ENCODE assay signal across 1 cellular context in the genomic region with DNA sequence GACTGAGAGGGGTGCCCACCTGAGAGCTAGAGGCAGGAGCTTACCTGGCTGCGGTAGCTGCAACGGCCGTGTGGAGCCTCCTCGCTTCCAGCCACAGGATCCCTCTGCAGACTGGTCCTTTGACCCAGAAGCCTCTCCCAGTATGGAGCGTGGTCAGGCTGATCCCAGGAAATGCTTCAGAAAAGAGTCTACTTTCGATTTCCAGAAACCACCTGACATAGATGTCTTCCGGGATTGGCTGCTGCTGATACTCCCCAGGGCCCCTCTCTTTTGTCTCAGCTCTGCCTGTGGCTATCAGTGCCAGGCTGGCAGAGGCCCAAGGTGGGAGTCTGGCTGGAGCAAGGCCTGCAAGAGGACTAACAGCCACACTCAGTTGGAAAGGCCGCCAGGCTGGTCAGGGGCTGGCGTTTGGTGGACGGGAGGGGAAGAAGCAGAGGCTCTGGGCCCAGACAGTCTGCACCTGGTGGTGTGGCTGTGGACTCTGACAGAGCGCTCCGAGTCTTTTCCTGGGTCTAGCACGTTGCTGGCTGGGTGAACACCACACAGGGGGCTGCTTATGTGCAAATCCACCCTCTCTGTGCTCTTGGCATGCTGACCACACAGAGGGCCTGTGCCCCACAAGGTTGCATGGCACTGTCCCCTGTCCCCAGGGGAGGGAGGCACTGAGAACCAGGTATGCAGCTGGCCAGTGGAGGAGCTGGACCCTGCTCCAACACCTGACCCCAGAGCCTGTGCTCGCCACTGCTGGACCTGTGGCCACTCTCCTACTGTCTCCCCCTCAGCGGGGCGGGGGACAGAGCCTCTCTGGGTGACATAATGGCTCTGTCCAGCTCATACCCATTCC.
TF ChIP-seq lines count a peak whose summit lies in the region.

A gene with protein sequence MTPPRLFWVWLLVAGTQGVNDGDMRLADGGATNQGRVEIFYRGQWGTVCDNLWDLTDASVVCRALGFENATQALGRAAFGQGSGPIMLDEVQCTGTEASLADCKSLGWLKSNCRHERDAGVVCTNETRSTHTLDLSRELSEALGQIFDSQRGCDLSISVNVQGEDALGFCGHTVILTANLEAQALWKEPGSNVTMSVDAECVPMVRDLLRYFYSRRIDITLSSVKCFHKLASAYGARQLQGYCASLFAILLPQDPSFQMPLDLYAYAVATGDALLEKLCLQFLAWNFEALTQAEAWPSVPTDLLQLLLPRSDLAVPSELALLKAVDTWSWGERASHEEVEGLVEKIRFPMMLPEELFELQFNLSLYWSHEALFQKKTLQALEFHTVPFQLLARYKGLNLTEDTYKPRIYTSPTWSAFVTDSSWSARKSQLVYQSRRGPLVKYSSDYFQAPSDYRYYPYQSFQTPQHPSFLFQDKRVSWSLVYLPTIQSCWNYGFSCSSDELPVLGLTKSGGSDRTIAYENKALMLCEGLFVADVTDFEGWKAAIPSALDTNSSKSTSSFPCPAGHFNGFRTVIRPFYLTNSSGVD (minus strand): TSS at position 144 of the 844 bp plus-strand sequence. CDS start 2,732 bp downstream, outside the sequence.

TF ChIP-seq in HepG2, 621 proteins besides CTCF, POLR2A, EP300 and RAD21 (continued from another document and continues in another):
- TF ChIP-seq, protein P1, sequence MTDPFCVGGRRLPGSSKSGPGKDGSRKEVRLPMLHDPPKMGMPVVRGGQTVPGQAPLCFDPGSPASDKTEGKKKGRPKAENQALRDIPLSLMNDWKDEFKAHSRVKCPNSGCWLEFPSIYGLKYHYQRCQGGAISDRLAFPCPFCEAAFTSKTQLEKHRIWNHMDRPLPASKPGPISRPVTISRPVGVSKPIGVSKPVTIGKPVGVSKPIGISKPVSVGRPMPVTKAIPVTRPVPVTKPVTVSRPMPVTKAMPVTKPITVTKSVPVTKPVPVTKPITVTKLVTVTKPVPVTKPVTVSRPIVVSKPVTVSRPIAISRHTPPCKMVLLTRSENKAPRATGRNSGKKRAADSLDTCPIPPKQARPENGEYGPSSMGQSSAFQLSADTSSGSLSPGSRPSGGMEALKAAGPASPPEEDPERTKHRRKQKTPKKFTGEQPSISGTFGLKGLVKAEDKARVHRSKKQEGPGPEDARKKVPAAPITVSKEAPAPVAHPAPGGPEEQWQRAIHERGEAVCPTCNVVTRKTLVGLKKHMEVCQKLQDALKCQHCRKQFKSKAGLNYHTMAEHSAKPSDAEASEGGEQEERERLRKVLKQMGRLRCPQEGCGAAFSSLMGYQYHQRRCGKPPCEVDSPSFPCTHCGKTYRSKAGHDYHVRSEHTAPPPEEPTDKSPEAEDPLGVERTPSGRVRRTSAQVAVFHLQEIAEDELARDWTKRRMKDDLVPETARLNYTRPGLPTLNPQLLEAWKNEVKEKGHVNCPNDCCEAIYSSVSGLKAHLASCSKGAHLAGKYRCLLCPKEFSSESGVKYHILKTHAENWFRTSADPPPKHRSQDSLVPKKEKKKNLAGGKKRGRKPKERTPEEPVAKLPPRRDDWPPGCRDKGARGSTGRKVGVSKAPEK (CRISPR knock-in tag; IDR thresholded peaks at IDR 0.05; ENCODE audit: borderline replicate concordance), result no peak
- TF ChIP-seq, protein P2, sequence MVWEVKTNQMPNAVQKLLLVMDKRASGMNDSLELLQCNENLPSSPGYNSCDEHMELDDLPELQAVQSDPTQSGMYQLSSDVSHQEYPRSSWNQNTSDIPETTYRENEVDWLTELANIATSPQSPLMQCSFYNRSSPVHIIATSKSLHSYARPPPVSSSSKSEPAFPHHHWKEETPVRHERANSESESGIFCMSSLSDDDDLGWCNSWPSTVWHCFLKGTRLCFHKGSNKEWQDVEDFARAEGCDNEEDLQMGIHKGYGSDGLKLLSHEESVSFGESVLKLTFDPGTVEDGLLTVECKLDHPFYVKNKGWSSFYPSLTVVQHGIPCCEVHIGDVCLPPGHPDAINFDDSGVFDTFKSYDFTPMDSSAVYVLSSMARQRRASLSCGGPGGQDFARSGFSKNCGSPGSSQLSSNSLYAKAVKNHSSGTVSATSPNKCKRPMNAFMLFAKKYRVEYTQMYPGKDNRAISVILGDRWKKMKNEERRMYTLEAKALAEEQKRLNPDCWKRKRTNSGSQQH (CRISPR knock-in tag; IDR thresholded peaks at IDR 0.05; ENCODE audit: low read depth), result peak; percentile 75; the same call in 1 of the 2 replicates
- TF ChIP-seq RCOR2 (CRISPR knock-in tag; IDR thresholded peaks at IDR 0.05) (no peak), GATAD1 (CRISPR knock-in tag; IDR thresholded peaks at IDR 0.05) (0 out of 2 replicates have a peak, but pooled peaks have one; percentile 61), NPAS2 (CRISPR knock-in tag; IDR thresholded peaks at IDR 0.05; ENCODE audit: borderline replicate concordance) (0 out of 2 replicates have a peak, but pooled peaks have one; percentile 19), ARNT2 (CRISPR knock-in tag; IDR thresholded peaks at IDR 0.05; ENCODE audit: low read depth) (peak; percentile 92), FOXM1 (CRISPR knock-in tag; IDR thresholded peaks at IDR 0.05) (no peak), ZZZ3 (CRISPR knock-in tag; IDR thresholded peaks at IDR 0.05; ENCODE audit: borderline replicate concordance) (peak; percentile 30; the same call in 1 of the 2 replicates), ZNF207 (IDR thresholded peaks at IDR 0.05; ENCODE audit: borderline replicate concordance) (no peak), SMC3 (IDR thresholded peaks at IDR 0.05; ENCODE audit: low read length) (no peak), NFE2L2 (IDR thresholded peaks at IDR 0.05; ENCODE audit: low read length) (no peak), ZSCAN25 (CRISPR knock-in tag; IDR thresholded peaks at IDR 0.05) (no peak), ZSCAN12 (CRISPR knock-in tag; IDR thresholded peaks at IDR 0.05) (no peak), RBM39 (IDR thresholded peaks at IDR 0.05; ENCODE audit: low read depth, low read length, poor library complexity, severe bottlenecking) (no peak), ATRX (CRISPR knock-in tag; IDR thresholded peaks at IDR 0.05; ENCODE audit: borderline replicate concordance) (peak; percentile 30; the same call in 1 of the 2 replicates), ZNF546 (CRISPR knock-in tag; conservative IDR thresholded peaks at IDR 0.05) (no peak; the same call in 1 of the 2 replicates), ADNP (CRISPR knock-in tag; IDR thresholded peaks at IDR 0.05) (no peak), TBX3 (IDR thresholded peaks at IDR 0.05; ENCODE audit: borderline replicate concordance) (no peak), ZKSCAN1 (IDR thresholded peaks at IDR 0.05; ENCODE audit: low read length) (no peak), POGZ (CRISPR knock-in tag; IDR thresholded peaks at IDR 0.05) (peak; percentile 13; the same call in 1 of the 2 replicates), ZNF709 (CRISPR knock-in tag; IDR thresholded peaks at IDR 0.05) (peak; percentile 78; the same call in 1 of the 2 replicates), ZNF430 (CRISPR knock-in tag; IDR thresholded peaks at IDR 0.05) (peak; percentile 89), DNMT1 (CRISPR knock-in tag; IDR thresholded peaks at IDR 0.05) (no peak), RORA (CRISPR knock-in tag; IDR thresholded peaks at IDR 0.05) (no peak)
- TF ChIP-seq, protein P3, sequence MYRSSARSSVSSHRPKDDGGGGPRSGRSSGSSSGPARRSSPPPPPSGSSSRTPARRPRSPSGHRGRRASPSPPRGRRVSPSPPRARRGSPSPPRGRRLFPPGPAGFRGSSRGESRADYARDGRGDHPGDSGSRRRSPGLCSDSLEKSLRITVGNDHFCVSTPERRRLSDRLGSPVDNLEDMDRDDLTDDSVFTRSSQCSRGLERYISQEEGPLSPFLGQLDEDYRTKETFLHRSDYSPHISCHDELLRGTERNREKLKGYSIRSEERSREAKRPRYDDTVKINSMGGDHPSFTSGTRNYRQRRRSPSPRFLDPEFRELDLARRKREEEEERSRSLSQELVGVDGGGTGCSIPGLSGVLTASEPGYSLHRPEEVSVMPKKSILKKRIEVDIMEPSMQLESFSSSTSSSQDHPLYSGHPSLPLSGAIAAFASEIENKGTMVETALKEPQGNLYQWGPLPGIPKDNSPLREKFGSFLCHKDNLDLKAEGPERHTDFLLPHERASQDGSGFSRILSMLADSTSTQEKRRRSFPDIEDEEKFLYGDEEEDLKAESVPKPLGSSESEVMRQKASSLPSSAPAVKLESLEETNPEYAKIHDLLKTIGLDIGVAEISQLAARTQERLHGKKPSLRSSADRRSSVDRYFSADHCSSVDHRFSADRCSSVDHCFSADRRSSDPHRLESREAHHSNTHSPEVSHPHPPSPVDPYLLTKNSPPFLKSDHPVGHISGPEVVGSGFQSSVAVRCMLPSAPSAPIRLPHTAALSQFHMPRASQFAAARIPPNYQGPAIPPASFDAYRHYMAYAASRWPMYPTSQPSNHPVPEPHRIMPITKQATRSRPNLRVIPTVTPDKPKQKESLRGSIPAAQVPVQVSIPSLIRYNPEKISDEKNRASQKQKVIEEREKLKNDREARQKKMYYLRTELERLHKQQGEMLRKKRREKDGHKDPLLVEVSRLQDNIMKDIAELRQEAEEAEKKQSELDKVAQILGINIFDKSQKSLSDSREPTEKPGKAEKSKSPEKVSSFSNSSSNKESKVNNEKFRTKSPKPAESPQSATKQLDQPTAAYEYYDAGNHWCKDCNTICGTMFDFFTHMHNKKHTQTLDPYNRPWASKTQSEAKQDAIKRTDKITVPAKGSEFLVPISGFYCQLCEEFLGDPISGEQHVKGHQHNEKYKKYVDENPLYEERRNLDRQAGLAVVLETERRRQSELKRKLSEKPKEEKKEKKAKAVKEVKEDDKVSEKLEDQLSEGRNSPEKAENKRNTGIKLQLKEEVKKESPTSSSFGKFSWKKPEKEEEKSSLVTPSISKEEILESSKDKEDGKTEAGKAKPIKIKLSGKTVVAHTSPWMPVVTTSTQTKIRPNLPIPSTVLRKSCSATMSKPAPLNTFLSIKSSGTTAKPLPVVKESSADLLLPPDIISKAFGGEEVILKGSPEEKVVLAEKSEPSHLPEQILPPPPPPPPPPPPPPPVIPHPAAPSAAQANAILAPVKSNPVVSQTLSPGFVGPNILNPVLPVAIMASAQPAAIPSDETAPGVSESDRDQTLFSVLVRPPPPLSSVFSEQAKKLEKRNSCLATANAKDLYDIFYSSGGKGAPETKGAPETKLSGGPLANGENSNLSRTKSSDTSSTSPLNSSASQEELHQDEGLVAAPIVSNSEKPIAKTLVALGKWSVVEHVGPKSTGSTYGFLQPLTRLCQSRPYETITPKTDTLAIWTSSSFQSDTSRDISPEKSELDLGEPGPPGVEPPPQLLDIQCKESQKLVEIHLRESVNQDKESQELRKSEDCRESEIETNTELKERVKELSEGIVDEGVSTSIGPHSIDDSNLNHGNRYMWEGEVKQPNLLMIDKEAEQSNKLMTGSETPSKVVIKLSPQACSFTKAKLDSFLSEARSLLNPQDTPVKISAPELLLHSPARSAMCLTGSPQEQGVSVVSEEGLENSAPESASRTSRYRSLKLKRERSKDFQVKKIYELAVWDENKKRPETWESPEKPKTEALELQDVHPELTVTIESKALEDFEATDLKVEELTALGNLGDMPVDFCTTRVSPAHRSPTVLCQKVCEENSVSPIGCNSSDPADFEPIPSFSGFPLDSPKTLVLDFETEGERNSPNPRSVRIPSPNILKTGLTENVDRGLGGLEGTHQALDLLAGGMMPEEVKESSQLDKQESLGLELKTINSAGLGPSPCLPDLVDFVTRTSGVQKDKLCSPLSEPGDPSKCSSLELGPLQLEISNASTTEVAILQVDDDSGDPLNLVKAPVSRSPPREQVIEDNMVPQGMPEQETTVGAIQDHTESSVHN (CRISPR knock-in tag; IDR thresholded peaks at IDR 0.05), result no peak
- TF ChIP-seq, protein P4, sequence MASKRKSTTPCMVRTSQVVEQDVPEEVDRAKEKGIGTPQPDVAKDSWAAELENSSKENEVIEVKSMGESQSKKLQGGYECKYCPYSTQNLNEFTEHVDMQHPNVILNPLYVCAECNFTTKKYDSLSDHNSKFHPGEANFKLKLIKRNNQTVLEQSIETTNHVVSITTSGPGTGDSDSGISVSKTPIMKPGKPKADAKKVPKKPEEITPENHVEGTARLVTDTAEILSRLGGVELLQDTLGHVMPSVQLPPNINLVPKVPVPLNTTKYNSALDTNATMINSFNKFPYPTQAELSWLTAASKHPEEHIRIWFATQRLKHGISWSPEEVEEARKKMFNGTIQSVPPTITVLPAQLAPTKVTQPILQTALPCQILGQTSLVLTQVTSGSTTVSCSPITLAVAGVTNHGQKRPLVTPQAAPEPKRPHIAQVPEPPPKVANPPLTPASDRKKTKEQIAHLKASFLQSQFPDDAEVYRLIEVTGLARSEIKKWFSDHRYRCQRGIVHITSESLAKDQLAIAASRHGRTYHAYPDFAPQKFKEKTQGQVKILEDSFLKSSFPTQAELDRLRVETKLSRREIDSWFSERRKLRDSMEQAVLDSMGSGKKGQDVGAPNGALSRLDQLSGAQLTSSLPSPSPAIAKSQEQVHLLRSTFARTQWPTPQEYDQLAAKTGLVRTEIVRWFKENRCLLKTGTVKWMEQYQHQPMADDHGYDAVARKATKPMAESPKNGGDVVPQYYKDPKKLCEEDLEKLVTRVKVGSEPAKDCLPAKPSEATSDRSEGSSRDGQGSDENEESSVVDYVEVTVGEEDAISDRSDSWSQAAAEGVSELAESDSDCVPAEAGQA (IDR thresholded peaks at IDR 0.05; ENCODE audit: low read depth), result no peak
- TF ChIP-seq, protein P4 (CRISPR knock-in tag; IDR thresholded peaks at IDR 0.05; ENCODE audit: borderline replicate concordance), result no peak
- TF ChIP-seq, protein P5, sequence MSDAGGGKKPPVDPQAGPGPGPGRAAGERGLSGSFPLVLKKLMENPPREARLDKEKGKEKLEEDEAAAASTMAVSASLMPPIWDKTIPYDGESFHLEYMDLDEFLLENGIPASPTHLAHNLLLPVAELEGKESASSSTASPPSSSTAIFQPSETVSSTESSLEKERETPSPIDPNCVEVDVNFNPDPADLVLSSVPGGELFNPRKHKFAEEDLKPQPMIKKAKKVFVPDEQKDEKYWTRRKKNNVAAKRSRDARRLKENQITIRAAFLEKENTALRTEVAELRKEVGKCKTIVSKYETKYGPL (CRISPR knock-in tag; IDR thresholded peaks at IDR 0.05), result no peak
- TF ChIP-seq, protein P6, sequence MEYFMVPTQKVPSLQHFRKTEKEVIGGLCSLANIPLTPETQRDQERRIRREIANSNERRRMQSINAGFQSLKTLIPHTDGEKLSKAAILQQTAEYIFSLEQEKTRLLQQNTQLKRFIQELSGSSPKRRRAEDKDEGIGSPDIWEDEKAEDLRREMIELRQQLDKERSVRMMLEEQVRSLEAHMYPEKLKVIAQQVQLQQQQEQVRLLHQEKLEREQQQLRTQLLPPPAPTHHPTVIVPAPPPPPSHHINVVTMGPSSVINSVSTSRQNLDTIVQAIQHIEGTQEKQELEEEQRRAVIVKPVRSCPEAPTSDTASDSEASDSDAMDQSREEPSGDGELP (IDR thresholded peaks at IDR 0.05; ENCODE audit: borderline replicate concordance, low read depth), result peak; percentile 42
